ENCODE assay signal across 8 cellular contexts in the genomic region with DNA sequence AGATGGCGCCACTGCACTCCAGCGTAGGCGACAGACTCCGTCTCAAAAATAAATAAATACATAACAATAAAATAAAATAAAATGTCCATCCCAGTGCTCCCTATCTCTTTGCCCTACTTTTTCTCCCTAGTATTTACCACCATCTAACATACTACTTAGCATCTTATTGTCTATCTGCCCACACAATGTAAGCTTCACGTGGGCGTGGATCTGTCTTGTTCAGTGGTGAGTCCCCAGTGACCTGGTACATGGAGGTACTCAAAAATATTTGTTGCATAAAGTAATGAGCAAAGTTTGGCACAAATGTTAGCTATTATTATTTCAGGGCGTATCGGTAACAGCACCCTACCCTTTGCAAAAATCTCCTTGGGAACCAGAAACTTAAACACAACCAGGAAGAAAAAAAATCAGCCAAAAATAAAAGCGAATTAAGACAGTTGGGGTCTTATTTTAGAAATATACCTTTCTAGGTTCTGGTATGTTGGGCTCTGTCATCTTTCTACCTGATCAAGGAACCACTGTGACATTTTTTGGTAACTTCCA. TPM values are rescaled to one million over a fixed set of nuclear protein-coding genes. Genes with fewer than 3 reads are reported as not detected.
DNase-seq lines count a peak whose midpoint lies in the region; ATAC-seq lines count a peak whose summit lies in the region.

No MANE protein-coding gene starts in this region.

- peak; percentile 42 for DNase-seq in DMS53 (lab: John Stamatoyannopoulos, UW)
- DNase-seq in DMS53 treated with DMSO at 0.1 percent for 48 hours (lab: John Stamatoyannopoulos, UW; ENCODE audit: unreplicated experiment) = no peak
- DNase-seq in activated CD8-positive, alpha-beta T cell treated with anti-CD3 and anti-CD28 coated beads, Interleukin-2, amount 10 ng/mL, durations not matched to agents 7 days and 5 days = no peak
- DNase-seq in putamen (ENCODE audit: low spot score) = no peak
- no peak for DNase-seq in NCI-H187 treated with DMSO at 0.1 percent for 48 hours (lab: John Stamatoyannopoulos, UW)
- DNase-seq in activated CD4-positive, CD25-positive, alpha-beta regulatory T cell (lab: John Stamatoyannopoulos, UW) = no peak

- no peaks in the 10 kb centered on the region for H3K9me3 Mint-ChIP-seq in activated CD8-positive, alpha-beta T cell treated with anti-CD3 and anti-CD28 coated beads, Interleukin-2, amount 10 ng/mL, durations not matched to agents 7 days and 5 days (ENCODE audit: insufficient read depth)

- H3K27ac ChIP-seq in subcutaneous abdominal adipose tissue (ENCODE audit: low read depth, low read length) = peak overlapping the region; percentile 32

- peaks cover 28% of the 10 kb centered on the region for H3K4me1 Mint-ChIP-seq in activated CD8-positive, alpha-beta T cell treated with anti-CD3 and anti-CD28 coated beads, Interleukin-2, amount 10 ng/mL, durations not matched to agents 7 days and 5 days (ENCODE audit: low read depth)

- H3K27me3 Mint-ChIP-seq in activated CD8-positive, alpha-beta T cell treated with anti-CD3 and anti-CD28 coated beads, Interleukin-2, amount 10 ng/mL, durations not matched to agents 7 days and 5 days (ENCODE audit: low read depth) = peaks cover 7% of the 10 kb centered on the region

- POLR2A ChIA-PET in activated CD8-positive, alpha-beta T cell treated with anti-CD3 and anti-CD28 coated beads, Interleukin-2, amount 10 ng/mL, durations not matched to agents 7 days and 5 days (lab: Charles Lee) = interaction anchor here (1.8 kb wide), 1 partner anchor 17 kb away, joined by 8 read pairs; the partner anchor contains the start of gene PACC1

- no peaks in the 10 kb centered on the region for H3K9me3 ChIP-seq in subcutaneous abdominal adipose tissue (ENCODE audit: control insufficient read depth in 5 of 5, low read length in 5 of 5)

- H3K4me3 Mint-ChIP-seq in activated CD8-positive, alpha-beta T cell treated with anti-CD3 and anti-CD28 coated beads, Interleukin-2, amount 10 ng/mL, durations not matched to agents 7 days and 5 days = peak overlapping the region; percentile 72

- H3K4me1 ChIP-seq in subcutaneous abdominal adipose tissue (ENCODE audit: control insufficient read depth in 5 of 5, insufficient read depth in 5 of 5, low read length in 5 of 5) = peaks cover 0 to 19% (median 19%) of the 10 kb centered on the region in 5 donors

- ATAC-seq in activated CD8-positive, alpha-beta T cell treated with anti-CD3 and anti-CD28 coated beads, Interleukin-2, amount 10 ng/mL, durations not matched to agents 7 days and 5 days = no peak

- no peak overlapping the region for H3K27ac Mint-ChIP-seq in activated CD8-positive, alpha-beta T cell treated with anti-CD3 and anti-CD28 coated beads, Interleukin-2, amount 10 ng/mL, durations not matched to agents 7 days and 5 days

- H3K9ac ChIP-seq in subcutaneous abdominal adipose tissue (ENCODE audit: low read length in 5 of 5) = peak overlapping the region in 4 of 5 donors; percentile 44 to 83 (median 75)

- H3K4me3 ChIP-seq in iPS-11a (ENCODE audit: low read depth, low read length) = peak overlapping the region; percentile 56
- peak overlapping the region; percentile 63 to 80 (median 78) for H3K4me3 ChIP-seq in subcutaneous abdominal adipose tissue (ENCODE audit: low read depth in 1 of 5, low read length in 5 of 5)

- H3K27me3 ChIP-seq in subcutaneous abdominal adipose tissue (ENCODE audit: control insufficient read depth in 5 of 5, insufficient read depth in 4 of 5, low read length in 5 of 5) = no peaks in the 10 kb centered on the region

- CTCF ChIA-PET in activated CD8-positive, alpha-beta T cell treated with anti-CD3 and anti-CD28 coated beads, Interleukin-2, amount 10 ng/mL, durations not matched to agents 7 days and 5 days (lab: Charles Lee) = interaction anchor here (0.9 to 2.9 kb wide), 3 partner anchors 8 to 45 kb away, joined by 3 to 14 read pairs (median 4); no protein-coding TSS in a partner anchor

- H3K36me3 Mint-ChIP-seq in activated CD8-positive, alpha-beta T cell treated with anti-CD3 and anti-CD28 coated beads, Interleukin-2, amount 10 ng/mL, durations not matched to agents 7 days and 5 days (ENCODE audit: low read depth) = peaks cover 2% of the 10 kb centered on the region

- no peaks in the 10 kb centered on the region for H3K36me3 ChIP-seq in subcutaneous abdominal adipose tissue (ENCODE audit: control insufficient read depth in 5 of 5, insufficient read depth in 5 of 5, low read length in 5 of 5)

RNA-seq across cellular contexts. Expression of gene NENF, which starts 0.5 kb away (rescaled TPM):
- 10 to 100 TPM; 29.2 to 29.3 TPM for total RNA-seq in activated CD8-positive, alpha-beta T cell treated with anti-CD3 and anti-CD28 coated beads, Interleukin-2, amount 10 ng/mL, durations not matched to agents 7 days and 5 days

RNA-seq across cellular contexts. Expression of gene PACC1, which starts 17.5 kb away (rescaled TPM):
- total RNA-seq in activated CD8-positive, alpha-beta T cell treated with anti-CD3 and anti-CD28 coated beads, Interleukin-2, amount 10 ng/mL, durations not matched to agents 7 days and 5 days = 10 to 100 TPM in 1 of 2 experiments, 1 to 10 TPM in 1; 10.0 to 13.2 TPM
